ENCODE assay signal across 2 cellular contexts in genomic region chr2:217512728-217513127, GRCh38.
TF ChIP-seq lines count a peak whose summit lies in the region.

No MANE protein-coding gene starts in this region.

TF ChIP-seq in HepG2, 621 proteins besides CTCF, POLR2A, EP300 and RAD21 (continues in another document):
- TF ChIP-seq ZNF282 (IDR thresholded peaks at IDR 0.05; ENCODE audit: partially characterized antibody), result peak; percentile 99
- TF ChIP-seq ZFAT (CRISPR knock-in tag; conservative IDR thresholded peaks at IDR 0.05), result no peak
- no peak for TF ChIP-seq CAMTA2 (CRISPR knock-in tag; IDR thresholded peaks at IDR 0.05; ENCODE audit: borderline replicate concordance)
- 0 out of 2 replicates have a peak, but pooled peaks have one; percentile 50 for TF ChIP-seq ZNF207 (IDR thresholded peaks at IDR 0.05; ENCODE audit: borderline replicate concordance)
- no peak for TF ChIP-seq SNRNP70 (IDR thresholded peaks at IDR 0.05; ENCODE audit: low read depth, low read length)
- TF ChIP-seq PHB2 (IDR thresholded peaks at IDR 0.05; ENCODE audit: partially characterized antibody), result peak; percentile 65
- TF ChIP-seq NONO (IDR thresholded peaks at IDR 0.05), result 0 out of 2 replicates have a peak, but pooled peaks have one; percentile 91
- TF ChIP-seq NONO (CRISPR knock-in tag; conservative IDR thresholded peaks at IDR 0.05), result no peak
- peak; percentile 36; the same call in 1 of the 2 replicates for TF ChIP-seq CREB1 (IDR thresholded peaks at IDR 0.05)
- no peak for TF ChIP-seq CREB1 (CRISPR knock-in tag; IDR thresholded peaks at IDR 0.05)
- TF ChIP-seq NBN (conservative IDR thresholded peaks at IDR 0.05), result peak; percentile 99; the same call in 1 of the 2 replicates
- TF ChIP-seq NFATC3 (CRISPR knock-in tag; IDR thresholded peaks at IDR 0.05), result no peak
- no peak for TF ChIP-seq NR0B2 (CRISPR knock-in tag; IDR thresholded peaks at IDR 0.05)
- TF ChIP-seq PLRG1 (conservative IDR thresholded peaks at IDR 0.05), result peak; percentile 84; the same call in 1 of the 2 replicates
- TF ChIP-seq LCORL (IDR thresholded peaks at IDR 0.05), result 0 out of 2 replicates have a peak, but pooled peaks have one; percentile 59
- no peak for TF ChIP-seq LCORL (CRISPR knock-in tag; IDR thresholded peaks at IDR 0.05)
- no peak for TF ChIP-seq SRSF9 (IDR thresholded peaks at IDR 0.05; ENCODE audit: borderline replicate concordance, insufficient read depth, low read depth, low read length, poor library complexity, severe bottlenecking)
- no peak for TF ChIP-seq REL (CRISPR knock-in tag; conservative IDR thresholded peaks at IDR 0.05)
- no peak for TF ChIP-seq AGO2 (optimal IDR thresholded peaks at IDR 0.05; ENCODE audit: low read depth, low read length)
- peak; percentile 94; the same call in 1 of the 2 replicates for TF ChIP-seq TRIM22 (IDR thresholded peaks at IDR 0.05)
- TF ChIP-seq FOXP1 (IDR thresholded peaks at IDR 0.05), result 0 out of 2 replicates have a peak, but pooled peaks have one; percentile 38
- TF ChIP-seq FOXP1 (CRISPR knock-in tag; IDR thresholded peaks at IDR 0.05), result no peak

TF ChIP-seq in H1, 55 proteins besides CTCF, POLR2A, EP300 and RAD21:
- TF ChIP-seq SP1 (IDR thresholded peaks at IDR 0.05; ENCODE audit: low read depth, low read length) (no peak), GABPA (IDR thresholded peaks at IDR 0.05; ENCODE audit: borderline replicate concordance, insufficient read depth, low read length) (no peak), SP4 (IDR thresholded peaks at IDR 0.05; ENCODE audit: low read length) (no peak), JUND (IDR thresholded peaks at IDR 0.05; ENCODE audit: low read length) (no peak), CBX8 (IDR thresholded peaks at IDR 0.05; ENCODE audit: borderline replicate concordance, low read depth, low read length) (no peak), RXRA (IDR thresholded peaks at IDR 0.05; ENCODE audit: insufficient read depth, low read depth, low read length) (no peak)
